In the genomic region with DNA sequence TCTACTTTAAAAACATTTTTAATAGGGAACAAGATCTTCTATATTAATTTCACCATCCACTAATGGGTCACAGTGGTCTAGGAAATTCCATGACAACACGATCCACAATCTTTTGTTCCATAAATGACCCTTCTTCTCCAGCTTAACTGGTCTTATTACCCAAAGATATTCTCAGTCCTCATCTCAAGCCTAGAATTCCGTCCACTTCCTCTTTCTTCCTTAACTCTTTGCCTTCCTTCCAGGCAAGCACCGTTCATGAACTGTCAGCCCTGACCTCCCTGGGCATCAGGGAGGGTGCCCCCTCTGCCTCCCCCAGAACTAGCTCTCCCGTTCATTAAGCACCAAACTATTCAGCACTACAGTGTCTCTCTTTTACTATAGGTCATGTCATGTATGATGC, we compare ENCODE assay signal across 26 cellular contexts. TPM values are rescaled to one million over a fixed set of nuclear protein-coding genes. Genes with fewer than 3 reads are reported as not detected.
"Had no signal": no experiment of that assay in that cellular context is flagged by ENCODE, and none has a peak within 500 bp of the region (broad histone marks: within the 10 kb centered on the region; RNA-seq: fewer than 3 reads in every experiment).

No MANE protein-coding gene starts in this region.

- H3K27me3 ChIP-seq: dorsolateral prefrontal cortex, heart left ventricle, neural progenitor cell, ovary, right atrium auricular region, sigmoid colon, testis, tibial nerve had no signal

- DNase-seq: cortex of kidney; dorsolateral prefrontal cortex; effector CD8-positive, alpha-beta T cell; heart left ventricle; hippocampal formation; left colon; left ventricle myocardium superior; mesenchymal stem cell; midbrain; nucleus accumbens; ovary; sigmoid colon; stimulated activated CD4-positive, alpha-beta T cell treated with anti-CD3 and anti-CD28 coated beads, Interleukin-2, amount 100 ng/mL, for 24 hours; stimulated activated CD4-positive, alpha-beta T cell treated with anti-CD3 and anti-CD28 coated beads, Interleukin-4, amount 100 ng/mL, for 4 hours; stimulated activated naive CD8-positive, alpha-beta T cell treated with anti-CD3 and anti-CD28 coated beads, Interleukin-15, Interleukin-2, amounts not matched to agents 100 U/mL and 50 U/mL, for 24 hours; testis had no signal

- H3K9ac ChIP-seq: neural progenitor cell had no signal

- ATAC-seq: left colon; natural killer cell treated with Interleukin-12 subunit alpha and Interleukin-12 subunit beta and Interleukin-15 and Interleukin-18, amount 100 ng/mL, for 72 hours; stimulated activated naive CD8-positive, alpha-beta T cell treated with anti-CD3 and anti-CD28 coated beads, Interleukin-15, Interleukin-2, amounts not matched to agents 100 U/mL and 50 U/mL, for 24 hours had no signal

- H3K4me3 ChIP-seq: dorsolateral prefrontal cortex, heart left ventricle, lung, neural progenitor cell, ovary, right atrium auricular region, sigmoid colon, skin epidermis, testis, tibial nerve had no signal

- FAIRE-seq: frontal cortex had no signal

- H3K36me3 ChIP-seq: neural progenitor cell, ovary had no signal

- H3K27ac ChIP-seq: dorsolateral prefrontal cortex, heart left ventricle, neural progenitor cell, ovary, right atrium auricular region, sigmoid colon, skin epidermis, testis, tibial nerve had no signal

- H3K4me1 ChIP-seq: neural progenitor cell, testis, tibial nerve had no signal

- H2AFZ ChIP-seq: neural progenitor cell had no signal

- H3K9me3 Mint-ChIP-seq: natural killer cell treated with Interleukin-12 subunit alpha and Interleukin-12 subunit beta and Interleukin-15 and Interleukin-18, amount 100 ng/mL, for 72 hours; neural progenitor cell had no signal

- H3K4me3 Mint-ChIP-seq: natural killer cell treated with Interleukin-12 subunit alpha and Interleukin-12 subunit beta and Interleukin-15 and Interleukin-18, amount 100 ng/mL, for 72 hours; neural progenitor cell had no signal

- H3K9me3 ChIP-seq: heart left ventricle, ovary, right atrium auricular region, sigmoid colon, testis, tibial nerve had no signal

- H3K27ac Mint-ChIP-seq: natural killer cell treated with Interleukin-12 subunit alpha and Interleukin-12 subunit beta and Interleukin-15 and Interleukin-18, amount 100 ng/mL, for 72 hours; neural progenitor cell had no signal

- H3K27me3 Mint-ChIP-seq: natural killer cell treated with Interleukin-12 subunit alpha and Interleukin-12 subunit beta and Interleukin-15 and Interleukin-18, amount 100 ng/mL, for 72 hours had no signal

- H3K4me2 ChIP-seq: neural progenitor cell had no signal

- H3K4me1 Mint-ChIP-seq: neural progenitor cell had no signal

RNA-seq across cellular contexts. Expression of a gene that starts 58.5 kb away (rescaled TPM):
- total RNA-seq: glomerular endothelial cell; left colon; natural killer cell treated with Interleukin-12 subunit alpha and Interleukin-12 subunit beta and Interleukin-15 and Interleukin-18, amount 100 ng/mL, for 72 hours; ovary; posterior vena cava had no signal
- polyA plus RNA-seq: esophagus had no signal
